In genomic region chr13:111919826-111920225, GRCh38 we compare ENCODE assay signal across 2 cellular contexts.
TF ChIP-seq lines count a peak whose summit lies in the region.

No MANE protein-coding gene starts in this region.

TF ChIP-seq in GM23338, 12 proteins besides CTCF, POLR2A, EP300 and RAD21 (continued from another document):
- TF ChIP-seq POLR2AphosphoS5 (IDR thresholded peaks at IDR 0.05; ENCODE audit: low read depth) (no peak), ZNF462 (CRISPR knock-in tag; IDR thresholded peaks at IDR 0.05) (no peak), ETS1 (IDR thresholded peaks at IDR 0.05) (no peak), ZNF114 (CRISPR knock-in tag; IDR thresholded peaks at IDR 0.05) (no peak), REST (IDR thresholded peaks at IDR 0.05; ENCODE audit: unreplicated experiment) (no peak), CREB1 (CRISPR knock-in tag; IDR thresholded peaks at IDR 0.05; ENCODE audit: low read depth) (no peak), JUNB (IDR thresholded peaks at IDR 0.05; ENCODE audit: unreplicated experiment) (no peak)

TF ChIP-seq in WTC11, 78 proteins besides CTCF, POLR2A, EP300 and RAD21 (continued from another document):
- TF ChIP-seq CDX4 (CRISPR knock-in tag; IDR thresholded peaks at IDR 0.05; ENCODE audit: borderline replicate concordance) (no peak), GTF2I (CRISPR knock-in tag; conservative IDR thresholded peaks at IDR 0.05) (no peak)
